Comparison of ENCODE assay signal across 29 cellular contexts in genomic region chr5:117161718-117162386, GRCh38.
DNase-seq lines count a peak whose midpoint lies in the region; ATAC-seq, FAIRE-seq and TF ChIP-seq lines count a peak whose summit lies in the region.
"Had no signal": no experiment of that assay in that cellular context is flagged by ENCODE, and none has a peak within 500 bp of the region (broad histone marks: within the 10 kb centered on the region; RNA-seq: fewer than 3 reads in every experiment).

No MANE protein-coding gene starts in this region.

- no peak overlapping the region for H3K4me2 ChIP-seq in K562 (ENCODE audit: insufficient read depth, low read length)

- no peaks in the 10 kb centered on the region for H3K36me3 ChIP-seq in K562 (ENCODE audit: control insufficient read depth, insufficient read depth, low read length)
- H3K36me3 ChIP-seq: lower lobe of right lung, suprapubic skin, upper lobe of right lung had no signal

- POLR2A ChIA-PET in K562 (lab: Yijun Ruan, JAX) = interaction anchor here (0.6 kb wide), 1 partner anchor 1634 kb away, joined by 3 read pairs; no protein-coding TSS in a partner anchor

- no peak for TF ChIP-seq POLR2A in K562 (conservative IDR thresholded peaks at IDR 0.05)

- TF ChIP-seq RAD21 in K562 (CRISPR knock-in tag; conservative IDR thresholded peaks at IDR 0.05 in 1 of 2, IDR thresholded peaks at IDR 0.05 in 1 of 2) = no peak

- peak; percentile 11 for DNase-seq in Ammon's horn (ENCODE audit: low spot score)
- no peak for DNase-seq in K562 (ENCODE audit: extremely low read depth in 1 of 4, low spot score in 3 of 4)
- peak; percentile 36 for DNase-seq in medulla oblongata (ENCODE audit: extremely low spot score)
- peak; percentile 46 for DNase-seq in pons (ENCODE audit: low spot score)
- no peak for DNase-seq in kidney glomerular epithelial cell (lab: John Stamatoyannopoulos, UW)
- no peak for DNase-seq in glomerular visceral epithelial cell (ENCODE audit: extremely low spot score)
- DNase-seq in NCI-H187 treated with DMSO at 0.1 percent for 48 hours (lab: John Stamatoyannopoulos, UW) = no peak
- no peak for DNase-seq in SW 1271 (lab: John Stamatoyannopoulos, UW)
- DNase-seq: activated CD4-positive, alpha-beta T cell treated with anti-CD3 and anti-CD28 coated beads, Interleukin-2, amount 50 U/mL, for 4 hours; activated CD8-positive, alpha-beta memory T cell treated with anti-CD3 and anti-CD28 coated beads, Interleukin-2, amount 10 ng/mL, durations not matched to agents 7 days and 5 days; activated T-cell treated with anti-CD3 and anti-CD28 coated beads, Interleukin-2, amount 50 U/mL, for 48 hours; Calu3; DND-41; erythroblast; glutamatergic neuron; GOT3; KBM-7; kidney; lower lobe of right lung; NCI-H1092; NCI-H187; NCI-H2171 treated with DMSO at 0.1 percent for 48 hours; NCI-H510A; posterior cingulate gyrus; stimulated activated CD4-positive, alpha-beta T cell treated with anti-CD3 and anti-CD28 coated beads, Interleukin-15, amount 100 ng/mL, for 24 hours; stimulated activated naive B cell treated with anti-CD40 and anti-IgM and Interleukin-4, amounts not matched to agents 10 μg/mL and 1 μg/mL and 100 μg/mL, for 72 hours; upper lobe of right lung had no signal

- no peak for TF ChIP-seq EP300 in K562 (IDR thresholded peaks at IDR 0.05; ENCODE audit: low read length)

- CTCF ChIA-PET in K562 (lab: Yijun Ruan, JAX; ENCODE audit: low intra/inter-chr PET ratio) = no interaction called here

- no peak overlapping the region for H3K27ac ChIP-seq in K562 (ENCODE audit: extremely low read depth, low read depth, low read length)
- H3K27ac ChIP-seq: lower lobe of right lung, suprapubic skin, upper lobe of right lung had no signal

- no peaks in the 10 kb centered on the region; the same call in 1 of the 2 replicates for H3K9me3 ChIP-seq in K562 (replicated peaks; ENCODE audit: control insufficient read depth, insufficient read depth, low read depth, low read length)
- H3K9me3 ChIP-seq: lower lobe of right lung, suprapubic skin, upper lobe of right lung had no signal

- TF ChIP-seq CTCF in K562 (IDR thresholded peaks at IDR 0.05 in 2 of 3, conservative IDR thresholded peaks at IDR 0.05 in 1 of 3; ENCODE audit: insufficient read depth in 2 of 3, low read depth in 1 of 3, low read length in 3 of 3) = no peak

- no peaks in the 10 kb centered on the region for H4K20me1 ChIP-seq in K562 (replicated peaks; ENCODE audit: control insufficient read depth, insufficient read depth, low read length)

- H3K4me1 ChIP-seq in K562 (replicated peaks in 1 of 2; ENCODE audit: control insufficient read depth in 2 of 2, insufficient read depth in 2 of 2, low read length in 2 of 2) = no peaks in the 10 kb centered on the region
- H3K4me1 ChIP-seq: lower lobe of right lung, suprapubic skin, upper lobe of right lung had no signal

- FAIRE-seq in K562 (lab: Jason Lieb, UNC) = no peak

- H3K79me2 ChIP-seq in K562 (ENCODE audit: control insufficient read depth, insufficient read depth, low read length) = no peaks in the 10 kb centered on the region

- 1% methylated on average over 7 of the region's 7 CpGs for WGBS in K562 (ENCODE audit: insufficient coverage, low coverage, missing lambda C conversion rate)

- H3K9ac ChIP-seq in K562 (ENCODE audit: insufficient read depth in 1 of 2, low read depth in 2 of 2, low read length in 2 of 2) = no peak overlapping the region

- BruUV-seq in K562 (replicated peaks; lab: Mats Ljungman, UMichigan) = no TSS peak

- H3K27me3 ChIP-seq in K562 (ENCODE audit: control insufficient read depth in 2 of 2, insufficient read depth in 2 of 2, low read length in 2 of 2) = no peaks in the 10 kb centered on the region
- H3K27me3 ChIP-seq: suprapubic skin, upper lobe of right lung had no signal

- intact Hi-C loops in K562 (cut with micrococcal nuclease) = no loop called here

- H3K4me3 ChIP-seq in K562 = no peak overlapping the region
- H3K4me3 ChIP-seq: lower lobe of right lung, suprapubic skin, upper lobe of right lung had no signal

- in situ Hi-C loops in K562 (cut with MboI) = no loop called here

- no peaks in the 10 kb centered on the region for H3K9me1 ChIP-seq in K562 (ENCODE audit: control insufficient read depth, insufficient read depth, low read length)

- H2AFZ ChIP-seq in K562 (ENCODE audit: low read depth, low read length) = no peak overlapping the region

- no peak for ATAC-seq in K562
- ATAC-seq: activated CD8-positive, alpha-beta memory T cell treated with anti-CD3 and anti-CD28 coated beads, Interleukin-2, amount 10 ng/mL, durations not matched to agents 7 days and 5 days; lower lobe of right lung; sciatic nerve; stimulated activated naive B cell treated with anti-CD40 and anti-IgM and Interleukin-4, amounts not matched to agents 10 μg/mL and 1 μg/mL and 100 μg/mL, for 72 hours; upper lobe of right lung had no signal

TF ChIP-seq in K562, 482 proteins besides CTCF, POLR2A, EP300 and RAD21:
- TF ChIP-seq KDM5B (IDR thresholded peaks at IDR 0.05; ENCODE audit: insufficient replicate concordance, low read depth, low read length) (no peak), NR2C1 (IDR thresholded peaks at IDR 0.05) (no peak), NR2C1 (tag; IDR thresholded peaks at IDR 0.05) (no peak), PRMT5 (CRISPR knock-in tag; IDR thresholded peaks at IDR 0.05) (no peak), GMEB1 (CRISPR knock-in tag; IDR thresholded peaks at IDR 0.05) (no peak), ELF1 (tag; IDR thresholded peaks at IDR 0.05) (no peak), MTF1 (CRISPR knock-in tag; IDR thresholded peaks at IDR 0.05; ENCODE audit: borderline replicate concordance) (no peak), MAFF (IDR thresholded peaks at IDR 0.05; ENCODE audit: low read length) (0 out of 2 replicates have a peak, but pooled peaks have one; percentile 11), HNRNPL (IDR thresholded peaks at IDR 0.05; ENCODE audit: low read depth, low read length) (no peak), MAFK (IDR thresholded peaks at IDR 0.05; ENCODE audit: low read length) (0 out of 2 replicates have a peak, but pooled peaks have one; percentile 19), ZNF316 (IDR thresholded peaks at IDR 0.05) (peak; percentile 20; the same call in 1 of the 2 replicates), NR0B1 (IDR thresholded peaks at IDR 0.05; ENCODE audit: partially characterized antibody) (no peak)
TF ChIP-seq in K562: peak in this region for 3.

Comparison
In these comparisons a context has a peak if more than half of its experiments do, and no peak if none do; other contexts are left out.
1. DNase-seq: peak in Ammon's horn (single experiment), medulla oblongata (single experiment) and pons (single experiment); none in K562 (0 of 4), kidney glomerular epithelial cell (single experiment), glomerular visceral epithelial cell (single experiment), NCI-H187 treated with DMSO at 0.1 percent for 48 hours (single experiment) and SW 1271 (0 of 2).